Comparison of ENCODE assay signal across 1 cellular context in genomic region chr12:50841654-50842531, GRCh38.
TF ChIP-seq lines count a peak whose summit lies in the region.

No MANE protein-coding gene starts in this region.

TF ChIP-seq in K562, 482 proteins besides CTCF, POLR2A, EP300 and RAD21 (continued from another document):
- no peak for TF ChIP-seq UBTF (IDR thresholded peaks at IDR 0.05; ENCODE audit: borderline replicate concordance in 1 of 2, low read depth in 2 of 2, low read length in 2 of 2)
- TF ChIP-seq STAG1 (CRISPR knock-in tag; IDR thresholded peaks at IDR 0.05; ENCODE audit: borderline replicate concordance): no peak
- no peak for TF ChIP-seq MYBL2 (IDR thresholded peaks at IDR 0.05; ENCODE audit: low read depth)
- TF ChIP-seq MYBL2 (CRISPR knock-in tag; IDR thresholded peaks at IDR 0.05; ENCODE audit: borderline replicate concordance): no peak
- no peak for TF ChIP-seq HDAC8 (tag; IDR thresholded peaks at IDR 0.05)
- peak; percentile 88 to 90 for TF ChIP-seq FOXA3 (CRISPR knock-in tag; conservative IDR thresholded peaks at IDR 0.05 in 1 of 2, IDR thresholded peaks at IDR 0.05 in 1 of 2)
- TF ChIP-seq TCF3 (CRISPR knock-in tag; IDR thresholded peaks at IDR 0.05): peak; percentile 12; the same call in 1 of the 2 replicates
- no peak for TF ChIP-seq ZNF407 (IDR thresholded peaks at IDR 0.05; ENCODE audit: low read depth)
- TF ChIP-seq FOXK2 (conservative IDR thresholded peaks at IDR 0.05 in 1 of 2, IDR thresholded peaks at IDR 0.05 in 1 of 2; ENCODE audit: low read depth in 2 of 2): peak; percentile 26 to 47; a peak in 1 of 4 replicates
- TF ChIP-seq DNMT1 (IDR thresholded peaks at IDR 0.05): no peak
- TF ChIP-seq SOX6 (IDR thresholded peaks at IDR 0.05): 0 out of 2 replicates have a peak, but pooled peaks have one; percentile 10
- TF ChIP-seq MEF2D (tag; conservative IDR thresholded peaks at IDR 0.05; ENCODE audit: low read depth): 0 out of 2 replicates have a peak, but pooled peaks have one; percentile 19
- peak; percentile 39; the same call in 1 of the 2 replicates for TF ChIP-seq ARID1B (IDR thresholded peaks at IDR 0.05)
- TF ChIP-seq ZNF384 (IDR thresholded peaks at IDR 0.05; ENCODE audit: low read depth, low read length): peak; percentile 77
